ENCODE assay signal across 14 cellular contexts in genomic region chr13:44412341-44412935, GRCh38.
"Had no signal": no experiment of that assay in that cellular context is flagged by ENCODE, and none has a peak within 500 bp of the region (broad histone marks: within the 10 kb centered on the region; RNA-seq: fewer than 3 reads in every experiment).

No MANE protein-coding gene starts in this region.

- H3K27ac Mint-ChIP-seq: activated CD8-positive, alpha-beta T cell treated with anti-CD3 and anti-CD28 coated beads for 36 hours; activated naive CD4-positive, alpha-beta T cell treated with anti-CD3 and anti-CD28 coated beads, Interleukin-2, amount 50 U/mL, for 24 hours; WTC11 had no signal

- ATAC-seq: activated CD8-positive, alpha-beta T cell treated with anti-CD3 and anti-CD28 coated beads for 36 hours; activated T-cell treated with anti-CD3 and anti-CD28 coated beads, Interleukin-2, amount 50 U/mL, for 4 hours; left lobe of liver; WTC11 had no signal

- H3K4me3 Mint-ChIP-seq: activated CD8-positive, alpha-beta T cell treated with anti-CD3 and anti-CD28 coated beads for 36 hours; activated naive CD4-positive, alpha-beta T cell treated with anti-CD3 and anti-CD28 coated beads, Interleukin-2, amount 50 U/mL, for 24 hours; activated T-cell treated with anti-CD3 and anti-CD28 coated beads, Interleukin-2, amount 50 U/mL, for 4 hours; WTC11 had no signal

- H3K36me3 Mint-ChIP-seq: activated naive CD4-positive, alpha-beta T cell treated with anti-CD3 and anti-CD28 coated beads, Interleukin-2, amount 50 U/mL, for 24 hours had no signal

- DNase-seq: activated CD4-positive, alpha-beta T cell treated with anti-CD3 and anti-CD28 coated beads for 4 hours; activated CD8-positive, alpha-beta T cell treated with anti-CD3 and anti-CD28 coated beads for 36 hours; activated effector memory CD4-positive, alpha-beta T cell treated with Interleukin-2 at 50 U/mL for 16 hours; activated T-cell treated with anti-CD3 and anti-CD28 coated beads, Interleukin-2, amount 50 U/mL, for 4 hours; amniotic stem cell; central memory CD4-positive, alpha-beta T cell; effector CD4-positive, alpha-beta T cell; foreskin melanocyte; stimulated activated CD4-positive, alpha-beta T cell treated with anti-CD3 and anti-CD28 coated beads, Interleukin-2, amount 100 ng/mL, for 48 hours; stimulated activated naive CD4-positive, alpha-beta T cell; tibial artery had no signal

- H3K9me3 Mint-ChIP-seq: activated CD8-positive, alpha-beta T cell treated with anti-CD3 and anti-CD28 coated beads for 36 hours; activated naive CD4-positive, alpha-beta T cell treated with anti-CD3 and anti-CD28 coated beads, Interleukin-2, amount 50 U/mL, for 24 hours; activated T-cell treated with anti-CD3 and anti-CD28 coated beads, Interleukin-2, amount 50 U/mL, for 4 hours had no signal

- H3K27me3 Mint-ChIP-seq: activated CD8-positive, alpha-beta T cell treated with anti-CD3 and anti-CD28 coated beads for 36 hours; activated naive CD4-positive, alpha-beta T cell treated with anti-CD3 and anti-CD28 coated beads, Interleukin-2, amount 50 U/mL, for 24 hours had no signal
